16 cellular contexts compared by ENCODE assay signal in the genomic region with DNA sequence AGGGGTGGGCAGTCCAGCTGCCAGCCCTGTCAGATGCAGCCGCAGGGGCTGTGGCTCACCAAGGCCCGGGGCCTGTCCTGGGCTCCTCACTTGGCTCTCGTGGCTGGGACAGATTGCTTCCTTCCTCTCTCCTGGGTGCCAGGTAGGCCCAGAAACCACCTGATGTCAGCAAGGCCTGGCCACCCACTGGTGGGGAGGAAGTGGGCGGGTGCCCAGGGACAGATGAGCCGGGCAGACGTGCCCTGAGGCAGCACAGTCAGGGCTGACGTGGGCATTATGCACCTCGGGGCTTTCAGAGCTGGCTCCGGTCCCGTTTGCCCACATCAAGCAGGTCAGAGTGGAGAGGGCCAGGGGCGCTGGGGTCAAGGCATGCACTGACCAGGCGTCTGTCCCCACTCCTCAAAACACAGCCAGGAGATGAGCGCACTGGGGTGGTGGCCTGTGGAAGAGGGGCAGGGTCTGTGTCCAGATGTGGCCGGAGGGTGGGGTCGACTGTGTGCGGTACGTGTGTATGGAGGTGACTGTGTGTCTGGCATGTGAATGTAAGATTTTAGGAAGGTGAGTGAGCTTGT.
DNase-seq lines count a peak whose midpoint lies in the region; FAIRE-seq and TF ChIP-seq lines count a peak whose summit lies in the region.
"Had no signal": no experiment of that assay in that cellular context is flagged by ENCODE, and none has a peak within 500 bp of the region (broad histone marks: within the 10 kb centered on the region; RNA-seq: fewer than 3 reads in every experiment).

No MANE protein-coding gene starts in this region.

- 83 to 93% (median 87%) methylated on average over 14 to 17 of the region's 17 CpGs for WGBS in adrenal gland, 4 donors

- no peak for TF ChIP-seq POLR2A in adrenal gland (IDR thresholded peaks at IDR 0.05)

- H3K27ac ChIP-seq in adrenal gland: no peak overlapping the region
- H3K27ac ChIP-seq: HL-60, SK-N-MC had no signal

- peak overlapping the region; percentile 0 for H3K4me3 Mint-ChIP-seq in activated CD4-positive, alpha-beta memory T cell treated with anti-CD3 and anti-CD28 coated beads for 36 hours
- H3K4me3 Mint-ChIP-seq: activated CD8-positive, alpha-beta memory T cell treated with anti-CD3 and anti-CD28 coated beads, Interleukin-2, amount 10 ng/mL, durations not matched to agents 7 days and 5 days had no signal

- intact Hi-C loops in activated CD4-positive, alpha-beta memory T cell treated with anti-CD3 and anti-CD28 coated beads for 36 hours (cut with micrococcal nuclease): no loop called here
- intact Hi-C loops in adrenal gland (cut with DNase I): loop anchor here (10.0 kb wide), 1 partner anchor 62 kb away; no protein-coding TSS in a partner anchor

- in situ Hi-C loops in Caki2 (cut with HindIII; ENCODE audit: low pct_unique_long_range_greater_than_20kb, low sequenced_read_pairs): no loop called here

- no peak overlapping the region for H3K27ac Mint-ChIP-seq in activated CD4-positive, alpha-beta memory T cell treated with anti-CD3 and anti-CD28 coated beads for 36 hours
- H3K27ac Mint-ChIP-seq: activated CD8-positive, alpha-beta memory T cell treated with anti-CD3 and anti-CD28 coated beads, Interleukin-2, amount 10 ng/mL, durations not matched to agents 7 days and 5 days; brain had no signal

- H3K9me3 Mint-ChIP-seq in activated CD4-positive, alpha-beta memory T cell treated with anti-CD3 and anti-CD28 coated beads for 36 hours: no peaks in the 10 kb centered on the region

- POLR2A ChIA-PET in activated CD4-positive, alpha-beta memory T cell treated with anti-CD3 and anti-CD28 coated beads for 36 hours (lab: Charles Lee): no interaction called here

- DNase-seq in Caki2 (ENCODE audit: low read depth): peak; percentile 37
- peak; percentile 59 for DNase-seq in HTR-8/SVneo (ENCODE audit: insufficient read length, low spot score)
- DNase-seq in activated CD4-positive, alpha-beta memory T cell treated with anti-CD3 and anti-CD28 coated beads for 36 hours: peak; percentile 42
- peak; percentile 44 for DNase-seq in myocyte (ENCODE audit: low read depth)
- no peak for DNase-seq in dermis blood vessel endothelial cell
- no peak for DNase-seq in NCI-H82 treated with DMSO at 0.1 percent for 48 hours (lab: John Stamatoyannopoulos, UW; ENCODE audit: unreplicated experiment)
- no peak for DNase-seq in adrenal gland
- no peak for DNase-seq in HuH-7 (ENCODE audit: low spot score)
- DNase-seq: activated CD8-positive, alpha-beta memory T cell treated with anti-CD3 and anti-CD28 coated beads, Interleukin-2, amount 10 ng/mL, durations not matched to agents 7 days and 5 days; activated naive CD4-positive, alpha-beta T cell treated with Interleukin-2 at 50 U/mL for 16 hours; stimulated activated naive CD4-positive, alpha-beta T cell had no signal

- CTCF ChIA-PET in activated CD4-positive, alpha-beta memory T cell treated with anti-CD3 and anti-CD28 coated beads for 36 hours (lab: Charles Lee): no interaction called here

- no peaks in the 10 kb centered on the region for H3K36me3 Mint-ChIP-seq in activated CD4-positive, alpha-beta memory T cell treated with anti-CD3 and anti-CD28 coated beads for 36 hours
- H3K36me3 Mint-ChIP-seq: activated CD8-positive, alpha-beta memory T cell treated with anti-CD3 and anti-CD28 coated beads, Interleukin-2, amount 10 ng/mL, durations not matched to agents 7 days and 5 days; brain had no signal

- no peak overlapping the region for H3K4me3 ChIP-seq in adrenal gland
- H3K4me3 ChIP-seq: lung, SK-N-MC had no signal

- H3K9me3 ChIP-seq in adrenal gland (replicated peaks in 1 of 3): no peaks in the 10 kb centered on the region

- peaks cover 27 to 31% of the 10 kb centered on the region in 2 donors for H3K4me1 ChIP-seq in adrenal gland (replicated peaks in 1 of 2)

- no peaks in the 10 kb centered on the region for H3K36me3 ChIP-seq in adrenal gland (replicated peaks in 1 of 2)

- no peak for TF ChIP-seq CTCF in adrenal gland (IDR thresholded peaks at IDR 0.05)

- H3K27me3 ChIP-seq in adrenal gland: no peaks in the 10 kb centered on the region

- H3K27me3 Mint-ChIP-seq in activated CD4-positive, alpha-beta memory T cell treated with anti-CD3 and anti-CD28 coated beads for 36 hours: no peaks in the 10 kb centered on the region

- H3K4me1 Mint-ChIP-seq in activated CD4-positive, alpha-beta memory T cell treated with anti-CD3 and anti-CD28 coated beads for 36 hours (ENCODE audit: low read depth): peaks cover 14% of the 10 kb centered on the region

- no peak for FAIRE-seq in HTR-8/SVneo (lab: Jason Lieb, UNC)
- FAIRE-seq: D721Med had no signal

Comparison
In these comparisons a context has a peak if more than half of its experiments do, and no peak if none do; other contexts are left out.
1. DNase-seq: peak in Caki2 (single experiment), HTR-8/SVneo (single experiment), activated CD4-positive, alpha-beta memory T cell treated with anti-CD3 and anti-CD28 coated beads for 36 hours (single experiment) and myocyte (single experiment); none in dermis blood vessel endothelial cell (single experiment), NCI-H82 treated with DMSO at 0.1 percent for 48 hours (single experiment), adrenal gland (0 of 7) and HuH-7 (single experiment).